Comparison of ENCODE assay signal across 1 cellular context in the genomic region with DNA sequence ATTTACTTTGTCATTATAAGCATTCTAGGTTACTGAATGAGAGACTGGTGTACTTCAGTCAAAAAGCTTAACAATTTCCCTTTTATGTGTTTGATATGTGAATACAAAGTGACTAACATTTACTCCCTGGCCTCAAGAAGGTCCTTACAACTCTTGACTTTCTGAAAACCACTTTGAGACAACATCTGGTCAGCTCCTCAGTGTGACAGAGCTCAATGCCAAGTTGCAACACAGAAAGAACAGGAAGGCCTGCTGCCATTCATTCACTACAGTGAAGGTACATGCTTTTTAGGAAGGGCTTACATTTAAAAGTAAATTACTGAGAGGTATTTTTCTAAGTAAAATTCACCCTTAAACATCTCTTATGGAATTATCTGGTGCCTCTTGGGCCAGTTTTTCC.
TF ChIP-seq lines count a peak whose summit lies in the region.

No MANE protein-coding gene starts in this region.

TF ChIP-seq in K562, 482 proteins besides CTCF, POLR2A, EP300 and RAD21 (continued from another document):
- TF ChIP-seq ERF (CRISPR knock-in tag; IDR thresholded peaks at IDR 0.05) (no peak), RBM22 (IDR thresholded peaks at IDR 0.05; ENCODE audit: low read depth, low read length, poor library complexity, severe bottlenecking) (no peak), STAT5B (CRISPR knock-in tag; IDR thresholded peaks at IDR 0.05) (no peak), ZNF263 (CRISPR knock-in tag; IDR thresholded peaks at IDR 0.05; ENCODE audit: borderline replicate concordance) (no peak), PTTG1 (tag; IDR thresholded peaks at IDR 0.05; ENCODE audit: low read depth) (no peak)
